Comparison of ENCODE assay signal across 8 cellular contexts in the genomic region with DNA sequence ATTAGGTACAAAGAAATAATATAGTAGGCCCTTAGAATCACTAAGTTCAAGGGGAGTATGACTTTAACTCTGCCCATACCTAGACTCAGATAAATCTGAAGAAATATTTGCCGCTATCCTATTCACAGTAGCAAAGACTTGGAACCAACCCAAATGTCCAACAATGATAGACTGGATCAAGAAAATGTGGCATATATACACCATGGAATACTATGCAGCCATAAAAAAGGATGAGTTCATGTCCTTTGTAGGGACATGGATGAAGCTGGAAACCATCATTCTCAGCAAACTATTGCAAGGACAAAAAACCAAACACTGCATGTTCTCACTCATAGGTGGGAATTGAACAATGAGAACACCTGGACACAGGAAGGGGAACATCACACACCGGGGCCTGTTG. TPM values are rescaled to one million over a fixed set of nuclear protein-coding genes. Genes with fewer than 3 reads are reported as not detected.
DNase-seq lines count a peak whose midpoint lies in the region; ATAC-seq, FAIRE-seq and TF ChIP-seq lines count a peak whose summit lies in the region.
"Not testable (repeated sequence)": the region's sequence is repeated elsewhere in the genome, so short reads cannot be mapped to it uniquely, and the experiment has no call there.

No MANE protein-coding gene starts in this region.

- not testable (repeated sequence) for H3K27ac ChIP-seq in HCT116 (ENCODE audit: low read depth, low read length); HEK293 (ENCODE audit: extremely low read depth, low read depth, low read length); K562 (ENCODE audit: extremely low read depth, low read depth, low read length); smooth muscle cell (ENCODE audit: low read depth)
- H3K27ac ChIP-seq in SJSA1: peak overlapping the region; percentile 33; the same call in 1 of the 2 replicates
- peak overlapping the region; percentile 35 for H3K27ac ChIP-seq in brain microvascular endothelial cell
- H3K27ac ChIP-seq in epithelial cell of prostate: peak overlapping the region; percentile 15
- H3K27ac ChIP-seq in thyroid gland: peak overlapping the region; percentile 43 to 65 (median 57)

- not testable (repeated sequence) for H3K4me2 ChIP-seq in HCT116 (ENCODE audit: low read length); K562 (ENCODE audit: insufficient read depth, low read length); smooth muscle cell

- H3K4me1 ChIP-seq in HCT116 (ENCODE audit: control insufficient read depth in 1 of 2, insufficient read depth in 2 of 2, low read length in 2 of 2); HEK293 (ENCODE audit: control insufficient read depth, insufficient read depth, low read length); SJSA1 (replicated peaks); smooth muscle cell (ENCODE audit: low read depth): not testable (repeated sequence)
- H3K4me1 ChIP-seq in K562 (replicated peaks in 1 of 2; ENCODE audit: control insufficient read depth in 2 of 2, insufficient read depth in 2 of 2, low read length in 2 of 2) (peaks cover 0 to 12% of the 10 kb centered on the region in 2 experiments; a peak in 3 of 5 replicates), thyroid gland (peaks cover 33 to 35% of the 10 kb centered on the region in 2 donors)

- not testable (repeated sequence) for ATAC-seq in HCT116, K562

- not testable (repeated sequence) for H3K9me2 ChIP-seq in HCT116 (ENCODE audit: insufficient read depth)

- not testable (repeated sequence) for H3K36me3 ChIP-seq in HCT116 (ENCODE audit: control insufficient read depth in 1 of 2, insufficient read depth in 2 of 2, low read length in 2 of 2); HEK293 (ENCODE audit: control insufficient read depth in 2 of 2, insufficient read depth in 1 of 2, low read length in 2 of 2); SJSA1; K562 (ENCODE audit: control insufficient read depth, insufficient read depth, low read length); brain microvascular endothelial cell (replicated peaks); smooth muscle cell (ENCODE audit: low read depth); thyroid gland

- not testable (repeated sequence) for TF ChIP-seq POLR2A in HCT116 (IDR thresholded peaks at IDR 0.05; ENCODE audit: borderline replicate concordance, extremely low read depth, insufficient read depth, insufficient read length); K562 (conservative IDR thresholded peaks at IDR 0.05); thyroid gland (IDR thresholded peaks at IDR 0.05)

- not testable (repeated sequence) for H3K9ac ChIP-seq in HCT116 (ENCODE audit: low read length); K562 (ENCODE audit: insufficient read depth in 1 of 2, low read depth in 2 of 2, low read length in 2 of 2); smooth muscle cell (ENCODE audit: low read depth)

- H3K4me3 ChIP-seq in HCT116 (replicated peaks in 1 of 2; ENCODE audit: low read depth in 1 of 2, low read length in 2 of 2); HEK293 (ENCODE audit: low read depth, low read length); SJSA1; K562; brain microvascular endothelial cell (ENCODE audit: low read depth, low read length); smooth muscle cell; thyroid gland (replicated peaks in 1 of 3): not testable (repeated sequence)

- H2AFZ ChIP-seq in HCT116 (ENCODE audit: low read depth, low read length, poor library complexity, severe bottlenecking): peak overlapping the region; percentile 31
- not testable (repeated sequence) for H2AFZ ChIP-seq in K562 (ENCODE audit: low read depth, low read length)
- H2AFZ ChIP-seq in smooth muscle cell (ENCODE audit: low read depth): peak overlapping the region; percentile 2

- not testable (repeated sequence) for BruUV-seq in HCT116 (replicated peaks; lab: Mats Ljungman, UMichigan); K562 (replicated peaks; lab: Mats Ljungman, UMichigan)

- FAIRE-seq in K562 (lab: Jason Lieb, UNC): not testable (repeated sequence)

- not testable (repeated sequence) for H4K20me1 ChIP-seq in HCT116 (ENCODE audit: insufficient read depth); K562 (replicated peaks; ENCODE audit: control insufficient read depth, insufficient read depth, low read length); smooth muscle cell (ENCODE audit: low read depth)

- H3K79me2 ChIP-seq in HCT116 (ENCODE audit: insufficient read depth, low read length); K562 (ENCODE audit: control insufficient read depth, insufficient read depth, low read length); smooth muscle cell (ENCODE audit: low read depth): not testable (repeated sequence)

- CTCF ChIA-PET in HCT116 (lab: Charles Lee); K562 (lab: Yijun Ruan, JAX; ENCODE audit: low intra/inter-chr PET ratio): not testable (repeated sequence)
- CTCF ChIA-PET in HEK293 (lab: Yijun Ruan, JAX): interaction anchor here (0.6 kb wide), 1 partner anchor 27 kb away, joined by 3 read pairs; no protein-coding TSS in a partner anchor

- not testable (repeated sequence) for DNase-seq in HCT116 (ENCODE audit: low read depth, low spot score); SJSA1 (ENCODE audit: low read depth in 1 of 2, low spot score in 2 of 2); K562 (ENCODE audit: extremely low read depth in 1 of 4, low spot score in 3 of 4); brain microvascular endothelial cell; epithelial cell of prostate (ENCODE audit: low read depth, low spot score); smooth muscle cell (lab: John Stamatoyannopoulos, UW; ENCODE audit: unreplicated experiment); thyroid gland

- intact Hi-C loops in HCT116 (cut with micrococcal nuclease); K562 (cut with micrococcal nuclease); thyroid gland (cut with DNase I): not testable (repeated sequence)

- in situ Hi-C loops in K562 (cut with MboI); brain microvascular endothelial cell (cut with HindIII; ENCODE audit: low pct_ligation_motif_present, low sequenced_read_pairs): not testable (repeated sequence)

- not testable (repeated sequence) for TF ChIP-seq EP300 in K562 (IDR thresholded peaks at IDR 0.05; ENCODE audit: low read length)

- RAD21 ChIA-PET in HCT116 (lab: Charles Lee; ENCODE audit: low non-redundant PET in 1 of 2, low total read pairs in 2 of 2, uncharacterized antibody in 2 of 2, unreplicated experiment in 2 of 2): not testable (repeated sequence)

- H3K27me3 ChIP-seq in HCT116 (ENCODE audit: insufficient read depth, low read length); SJSA1 (replicated peaks); K562 (ENCODE audit: control insufficient read depth in 2 of 2, insufficient read depth in 2 of 2, low read length in 2 of 2); brain microvascular endothelial cell (replicated peaks); smooth muscle cell (ENCODE audit: low read depth); thyroid gland: not testable (repeated sequence)

- H3K9me3 ChIP-seq in HCT116 (ENCODE audit: control insufficient read depth in 1 of 2, insufficient read depth in 1 of 2, low read depth in 1 of 2, low read length in 2 of 2); HEK293 (ENCODE audit: control insufficient read depth, insufficient read depth, low read depth, low read length); SJSA1 (replicated peaks); K562 (replicated peaks; ENCODE audit: control insufficient read depth, insufficient read depth, low read depth, low read length); smooth muscle cell (replicated peaks; ENCODE audit: low read depth); thyroid gland: not testable (repeated sequence)

- POLR2A ChIA-PET in HCT116 (lab: Charles Lee); HEK293 (lab: Yijun Ruan, JAX): not testable (repeated sequence)
- POLR2A ChIA-PET in K562 (lab: Yijun Ruan, JAX): interaction anchor here (0.9 kb wide), 1 partner anchor 11 kb away, joined by 6 read pairs; no protein-coding TSS in a partner anchor

- not testable (repeated sequence) for H3F3A ChIP-seq in smooth muscle cell (ENCODE audit: low read depth)

- TF ChIP-seq RAD21 in HCT116 (IDR thresholded peaks at IDR 0.05; ENCODE audit: low read depth); K562 (CRISPR knock-in tag; conservative IDR thresholded peaks at IDR 0.05 in 1 of 2, IDR thresholded peaks at IDR 0.05 in 1 of 2): not testable (repeated sequence)

- not testable (repeated sequence) for TF ChIP-seq CTCF in HCT116 (IDR thresholded peaks at IDR 0.05 in 2 of 3, conservative IDR thresholded peaks at IDR 0.05 in 1 of 3; ENCODE audit: borderline replicate concordance in 1 of 3, insufficient read depth in 1 of 3, low read depth in 2 of 3, low read length in 2 of 3); HEK293 (tag by site-specific recombination; IDR thresholded peaks at IDR 0.05); K562 (IDR thresholded peaks at IDR 0.05 in 2 of 3, conservative IDR thresholded peaks at IDR 0.05 in 1 of 3; ENCODE audit: insufficient read depth in 2 of 3, low read depth in 1 of 3, low read length in 3 of 3); brain microvascular endothelial cell (IDR thresholded peaks at IDR 0.05; ENCODE audit: low read depth, low read length, missing control alignments); smooth muscle cell (IDR thresholded peaks at IDR 0.05; ENCODE audit: borderline replicate concordance, insufficient read depth, poor library complexity, severe bottlenecking); thyroid gland (IDR thresholded peaks at IDR 0.05)

- H3K9me1 ChIP-seq in K562 (ENCODE audit: control insufficient read depth, insufficient read depth, low read length): not testable (repeated sequence)

- WGBS in K562 (ENCODE audit: insufficient coverage, low coverage, missing lambda C conversion rate): 100% methylated on average over 1 of the region's 2 CpGs
- 100% methylated on average over 2 of the region's 2 CpGs for WGBS in smooth muscle cell (ENCODE audit: low lambda C conversion rate)
- 89 to 96% methylated on average over 2 of the region's 2 CpGs for WGBS in thyroid gland, 2 donors

RNA-seq across cellular contexts. Expression of a gene that starts 21.1 kb away (rescaled TPM):
- total RNA-seq in HCT116 (2021; ENCODE audit: unreplicated experiment): 1.5 TPM
- 0.17 and 0.25 TPM in 2 replicates for polyA plus RNA-seq in HCT116 (2012)
- total RNA-seq in SJSA1 (2014; rRNA removed; shearing (Covaris generic)): 0.87 TPM in 1 of 2 replicates, not detected in the other
- 68.8 and 93.7 TPM in 2 replicates for total RNA-seq in K562 (2011; cell fraction: chromatin; rRNA removed; ENCODE audit: low replicate concordance)
- total RNA-seq in K562 (2011; cell fraction: nucleolus; rRNA removed): 41.2 and 67.8 TPM in 2 replicates
- total RNA-seq in K562 (2011; cell fraction: nucleoplasm; rRNA removed): 71.1 and 83.7 TPM in 2 replicates
- 61.3 and 64.9 TPM in 2 replicates for total RNA-seq in K562 (2014; rRNA removed)
- total RNA-seq in K562 (2014; rRNA removed; fragmentation: Illumina TruSeq; extraction: Trizol): 71.2 and 79.7 TPM in 2 replicates
- 87.6 and 95.9 TPM in 2 replicates for total RNA-seq in K562 (2015; rRNA removed; fragmentation: Illumina TruSeq; extraction: Trizol)
- total RNA-seq in K562 (2021): 44.1 and 47.8 TPM in 2 replicates
- polyA plus RNA-seq in K562 (2011; rRNA removed): 29.8 and 53.5 TPM in 2 replicates
- 30.2 and 32.8 TPM in 2 replicates for polyA plus RNA-seq in K562 (2011; cell fraction: cytosol; rRNA removed)
- polyA plus RNA-seq in K562 (2011; cell fraction: nucleus; rRNA removed): 56.2 and 99.4 TPM in 2 replicates
- polyA plus RNA-seq in K562 (2012): 26.8 and 44.9 TPM in 2 replicates
- 60.6 and 65.1 TPM in 2 replicates for polyA plus RNA-seq in K562 (2014; fragmentation: Illumina TruSeq; extraction: Trizol)
- 10 to 100 TPM; 53.3 to 54.9 TPM for polyA plus RNA-seq in K562 (2014; fragmentation: Nextera tagmentation; extraction: Ambion mirVana)
- 41.0 and 42.2 TPM in 2 replicates for polyA plus RNA-seq in K562 (2014; rRNA removed)
- 62.5 and 95.5 TPM in 2 replicates for polyA minus RNA-seq in K562 (2011; rRNA and poly(A)+ RNA removed)
- polyA minus RNA-seq in K562 (2011; cell fraction: cytosol; rRNA and poly(A)+ RNA removed): 15.3 and 44.3 TPM in 2 replicates
- polyA minus RNA-seq in K562 (2011; cell fraction: nucleus; rRNA and poly(A)+ RNA removed): 67.9 and 73.3 TPM in 2 replicates
- total RNA-seq in smooth muscle cell: 10.5 and 15.2 TPM in 2 replicates
- 8.7 and 9.1 TPM in 2 replicates for polyA plus RNA-seq in smooth muscle cell
- 100 to 1,000 TPM; 115 to 285 (median 133) TPM for total RNA-seq in thyroid gland

RNA-seq across cellular contexts. Expression of a gene that starts 59.6 kb away (rescaled TPM):
- total RNA-seq in HCT116 (2021; ENCODE audit: unreplicated experiment) (33.6 TPM), K562 (2014; rRNA removed) (25.1 and 26.9 TPM in 2 replicates), K562 (2014; rRNA removed; fragmentation: Illumina TruSeq; extraction: Trizol) (41.2 and 47.2 TPM in 2 replicates), K562 (2015; rRNA removed; fragmentation: Illumina TruSeq; extraction: Trizol) (40.1 and 40.5 TPM in 2 replicates), K562 (2021) (23.9 and 27.0 TPM in 2 replicates), smooth muscle cell (52.4 and 59.5 TPM in 2 replicates), thyroid gland (10 to 100 TPM; 42.0 to 80.9 (median 49.3) TPM)
- polyA plus RNA-seq in HCT116 (2012): 11.5 and 17.6 TPM in 2 replicates
- 58.3 and 62.4 TPM in 2 replicates for total RNA-seq in SJSA1 (2014; rRNA removed; shearing (Covaris generic))
- total RNA-seq in K562 (2011; cell fraction: chromatin; rRNA removed; ENCODE audit: low replicate concordance): 9.2 and 28.4 TPM in 2 replicates
- 6.0 and 7.0 TPM in 2 replicates for total RNA-seq in K562 (2011; cell fraction: nucleolus; rRNA removed)
- 10.2 and 10.3 TPM in 2 replicates for total RNA-seq in K562 (2011; cell fraction: nucleoplasm; rRNA removed)
- polyA plus RNA-seq in K562 (2011; rRNA removed) (19.1 and 31.7 TPM in 2 replicates), K562 (2014; fragmentation: Illumina TruSeq; extraction: Trizol) (33.6 and 46.5 TPM in 2 replicates), K562 (2014; fragmentation: Nextera tagmentation; extraction: Ambion mirVana) (10 to 100 TPM; 38.3 to 56.4 TPM), K562 (2014; rRNA removed) (28.4 and 30.3 TPM in 2 replicates), smooth muscle cell (26.3 and 28.3 TPM in 2 replicates)
- polyA plus RNA-seq in K562 (2011; cell fraction: cytosol; rRNA removed): 3.4 and 9.2 TPM in 2 replicates
- polyA plus RNA-seq in K562 (2011; cell fraction: nucleus; rRNA removed): 5.1 and 7.2 TPM in 2 replicates
- polyA plus RNA-seq in K562 (2012): 17.7 and 21.5 TPM in 2 replicates
- polyA minus RNA-seq in K562 (2011; rRNA and poly(A)+ RNA removed): 40.6 and 40.8 TPM in 2 replicates
- polyA minus RNA-seq in K562 (2011; cell fraction: cytosol; rRNA and poly(A)+ RNA removed): 32.7 and 48.7 TPM in 2 replicates
- polyA minus RNA-seq in K562 (2011; cell fraction: nucleus; rRNA and poly(A)+ RNA removed): 7.0 and 13.2 TPM in 2 replicates
